In genomic region chr4:20773144-20773997, GRCh38 we compare ENCODE assay signal across 8 cellular contexts.
DNase-seq lines count a peak whose midpoint lies in the region; ATAC-seq and TF ChIP-seq lines count a peak whose summit lies in the region.

No MANE protein-coding gene starts in this region.

- H3K4me1 ChIP-seq in SJSA1 (replicated peaks) = no peaks in the 10 kb centered on the region
- H3K4me1 ChIP-seq in right lobe of liver = no peaks in the 10 kb centered on the region

- intact Hi-C loops in right lobe of liver (cut with DNase I) = no loop called here

- H3K4me3 ChIP-seq in MG63 (no peak overlapping the region), SJSA1 (no peak overlapping the region), right lobe of liver (no peak overlapping the region)

- peak; percentile 69 for DNase-seq in DMS 273 (lab: John Stamatoyannopoulos, UW; ENCODE audit: unreplicated experiment)
- no peak for DNase-seq in DMS 273 treated with DMSO at 0.1 percent for 48 hours (lab: John Stamatoyannopoulos, UW)
- peak; percentile 68 for DNase-seq in H4 (ENCODE audit: low spot score)
- peak; percentile 10 for DNase-seq in MG63
- DNase-seq in SJSA1 (ENCODE audit: low read depth in 1 of 2, low spot score in 2 of 2) = peak; percentile 3 to 25
- DNase-seq in dedifferentiated amniotic fluid mesenchymal stem cell (ENCODE audit: extremely low spot score) = peak; percentile 52
- DNase-seq in right lobe of liver = peak in 1 of 3 donors; percentile 23
- peak; percentile 90 for DNase-seq in superior temporal gyrus (ENCODE audit: extremely low spot score)

- H3K27me3 ChIP-seq in MG63 (no peaks in the 10 kb centered on the region), SJSA1 (replicated peaks) (no peaks in the 10 kb centered on the region), right lobe of liver (no peaks in the 10 kb centered on the region)

- 24% methylated on average over 13 of the region's 14 CpGs for WGBS in right lobe of liver (ENCODE audit: insufficient coverage, low coverage, low lambda C conversion rate, missing lambda C conversion rate)

- TF ChIP-seq POLR2A in right lobe of liver (IDR thresholded peaks at IDR 0.05) = no peak

- H3K9me3 ChIP-seq in MG63 (no peaks in the 10 kb centered on the region), SJSA1 (replicated peaks) (no peaks in the 10 kb centered on the region), right lobe of liver (no peaks in the 10 kb centered on the region)

- H3K27ac ChIP-seq in SJSA1 (no peak overlapping the region), right lobe of liver (no peak overlapping the region)

- TF ChIP-seq CTCF in right lobe of liver (IDR thresholded peaks at IDR 0.05) = peak; percentile 54 to 69 (median 63)

- H3K36me3 ChIP-seq in MG63 = no peaks in the 10 kb centered on the region
- no peaks in the 10 kb centered on the region for H3K36me3 ChIP-seq in SJSA1
- no peaks in the 10 kb centered on the region for H3K36me3 ChIP-seq in right lobe of liver

- ATAC-seq in right lobe of liver = peak; percentile 82 to 90 (median 86)
